1 cellular context compared by ENCODE assay signal in the genomic region with DNA sequence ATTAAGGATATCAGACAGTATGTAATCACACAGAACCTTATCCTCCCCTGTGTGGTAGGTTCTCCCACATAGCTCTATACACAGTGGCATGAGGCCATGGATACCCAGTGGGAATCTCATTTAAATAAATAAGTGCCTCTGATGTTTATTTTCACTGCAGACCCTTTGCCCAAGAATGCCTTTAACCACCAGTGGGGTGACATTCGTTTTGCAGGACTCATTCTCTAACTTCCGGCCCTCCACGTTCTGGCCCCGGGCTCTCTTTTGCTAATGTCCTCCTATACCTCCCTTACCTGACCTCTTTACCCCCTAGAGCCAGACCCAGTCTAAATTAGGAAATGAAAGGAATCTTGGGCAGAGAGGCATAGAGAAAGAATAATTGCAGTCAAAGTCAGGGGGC.
A peak's percentile ranks its signal among the peaks of the same experiment; 100 is the strongest.
TF ChIP-seq lines count a peak whose summit lies in the region.

No MANE protein-coding gene starts in this region.

TF ChIP-seq in H1, 55 proteins besides CTCF, POLR2A, EP300 and RAD21:
- TF ChIP-seq NRF1 (IDR thresholded peaks at IDR 0.05; ENCODE audit: low read depth, low read length) (no peak), YY1 (IDR thresholded peaks at IDR 0.05; ENCODE audit: low read depth, low read length) (peak; percentile 90)
- TF ChIP-seq, protein P1, sequence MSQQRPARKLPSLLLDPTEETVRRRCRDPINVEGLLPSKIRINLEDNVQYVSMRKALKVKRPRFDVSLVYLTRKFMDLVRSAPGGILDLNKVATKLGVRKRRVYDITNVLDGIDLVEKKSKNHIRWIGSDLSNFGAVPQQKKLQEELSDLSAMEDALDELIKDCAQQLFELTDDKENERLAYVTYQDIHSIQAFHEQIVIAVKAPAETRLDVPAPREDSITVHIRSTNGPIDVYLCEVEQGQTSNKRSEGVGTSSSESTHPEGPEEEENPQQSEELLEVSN (IDR thresholded peaks at IDR 0.05) = no peak
